Comparison of ENCODE assay signal across 30 cellular contexts in genomic region chr11:129769059-129769458, GRCh38. TPM values are rescaled to one million over a fixed set of nuclear protein-coding genes. Genes with fewer than 3 reads are reported as not detected.
"Had no signal": no experiment of that assay in that cellular context is flagged by ENCODE, and none has a peak within 500 bp of the region (broad histone marks: within the 10 kb centered on the region; RNA-seq: fewer than 3 reads in every experiment).

No MANE protein-coding gene starts in this region.

- H3K79me2 ChIP-seq: parathyroid adenoma had no signal

- DNase-seq: natural killer cell; occipital lobe; ovary; posterior cingulate gyrus; psoas muscle; right cardiac atrium; spleen; stimulated activated CD4-positive, alpha-beta T cell treated with anti-CD3 and anti-CD28 coated beads, Interleukin-12 subunit alpha, Interleukin-12 subunit beta, amount 100 ng/mL, for 4 hours; stimulated activated CD4-positive, alpha-beta T cell treated with anti-CD3 and anti-CD28 coated beads, Interleukin-1b, Interleukin-23, amount 100 ng/mL, for 48 hours; stimulated activated CD4-positive, alpha-beta T cell treated with anti-CD3 and anti-CD28 coated beads, Interleukin-4, amount 100 ng/mL, for 1 hour; stimulated activated CD4-positive, alpha-beta T cell treated with anti-CD3 and anti-CD28 coated beads, Interleukin-4, amount 100 ng/mL, for 4 hours; stimulated activated CD8-positive, alpha-beta memory T cell treated with anti-CD3 and anti-CD28 coated beads, Interleukin-4, amount 100 ng/mL, for 48 hours; stimulated activated naive CD4-positive, alpha-beta T cell; stimulated activated naive CD8-positive, alpha-beta T cell treated with anti-CD3 and anti-CD28 coated beads, Interleukin-15, amount 100 ng/mL, for 72 hours; stimulated activated naive CD8-positive, alpha-beta T cell treated with anti-CD3 and anti-CD28 coated beads, Interleukin-15, Interleukin-2, amounts not matched to agents 100 U/mL and 50 U/mL, for 24 hours; substantia nigra; testis; tibial artery; transverse colon; upper lobe of right lung; uterus had no signal

- H3K27ac ChIP-seq: neural progenitor cell, ovary, parathyroid adenoma, psoas muscle, skin epidermis, spleen, suprapubic skin, testis, tibial artery, transverse colon, upper lobe of right lung, uterus had no signal

- H3K4me2 ChIP-seq: neural progenitor cell, smooth muscle cell had no signal

- H3K4me3 ChIP-seq: neural progenitor cell, ovary, psoas muscle, skin epidermis, smooth muscle cell, spleen, suprapubic skin, testis, tibial artery, transverse colon, upper lobe of right lung, uterus had no signal

- H3K4me1 ChIP-seq: neural progenitor cell, parathyroid adenoma, psoas muscle, spleen, suprapubic skin, testis, tibial artery, transverse colon, upper lobe of right lung, uterus had no signal

- H2AFZ ChIP-seq: neural progenitor cell, parathyroid adenoma had no signal

- H3K9ac ChIP-seq: neural progenitor cell, parathyroid adenoma had no signal

- H3K27me3 ChIP-seq: neural progenitor cell, ovary, suprapubic skin, testis, tibial artery, transverse colon, upper lobe of right lung, uterus had no signal

- H3K36me3 ChIP-seq: neural progenitor cell, ovary, spleen, suprapubic skin, tibial artery, transverse colon, upper lobe of right lung, uterus had no signal

- H3K9me3 ChIP-seq: ovary, suprapubic skin, testis, transverse colon had no signal

- ATAC-seq: natural killer cell; psoas muscle; right cardiac atrium; sciatic nerve; stimulated activated memory B cell treated with anti-CD40 and anti-IgM and Interleukin-4, amounts not matched to agents 10 μg/mL and 1 μg/mL and 100 μg/mL, for 72 hours; stimulated activated naive CD8-positive, alpha-beta T cell treated with anti-CD3 and anti-CD28 coated beads, Interleukin-15, amount 100 ng/mL, for 72 hours; stimulated activated naive CD8-positive, alpha-beta T cell treated with anti-CD3 and anti-CD28 coated beads, Interleukin-15, Interleukin-2, amounts not matched to agents 100 U/mL and 50 U/mL, for 24 hours; upper lobe of right lung had no signal

RNA-seq across cellular contexts. Expression of gene TMEM45B, which starts 46.6 kb away (rescaled TPM):
- total RNA-seq: osteoblast, psoas muscle, right cardiac atrium had no signal
- polyA plus RNA-seq: neural cell, right cardiac atrium had no signal
